31 cellular contexts compared by ENCODE assay signal in the genomic region with DNA sequence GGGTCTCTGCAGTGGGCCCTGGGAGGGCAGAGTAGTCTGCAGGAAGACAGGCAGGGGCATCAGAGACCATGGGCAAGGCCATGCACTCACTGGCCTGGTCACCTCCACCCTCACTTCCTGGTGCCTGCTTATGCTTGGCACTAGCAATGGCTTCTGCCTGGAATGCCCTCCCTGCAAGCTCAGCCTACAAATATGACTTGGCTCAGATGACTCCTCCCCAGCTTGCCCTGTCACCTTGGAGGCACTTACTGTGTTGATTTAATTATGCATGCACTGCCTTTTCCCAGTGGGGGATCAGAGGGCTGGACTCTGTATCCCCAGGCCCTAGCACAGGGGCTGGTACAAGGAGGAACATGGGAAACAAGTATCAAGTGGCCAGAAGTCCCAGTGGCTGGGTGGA. TPM values are rescaled to one million over a fixed set of nuclear protein-coding genes. Genes with fewer than 3 reads are reported as not detected.
DNase-seq lines count a peak whose midpoint lies in the region; ATAC-seq, FAIRE-seq and TF ChIP-seq lines count a peak whose summit lies in the region.
"Had no signal": no experiment of that assay in that cellular context is flagged by ENCODE, and none has a peak within 500 bp of the region (broad histone marks: within the 10 kb centered on the region; RNA-seq: fewer than 3 reads in every experiment).

No MANE protein-coding gene starts in this region.

- no peak overlapping the region for H3K4me3 Mint-ChIP-seq in activated T-helper 2 cell treated with anti-CD3 and anti-CD28 coated beads, Interferon-gamma antibody, Interleukin-2, Interleukin-4, amounts not matched to agents 10 μg/mL and 5 μg/mL and 100 μg/mL, durations not matched to agents 14 hours and 24 hours and 36 hours (ENCODE audit: low read depth)
- H3K4me3 Mint-ChIP-seq: activated naive CD4-positive, alpha-beta T cell treated with anti-CD3 and anti-CD28 coated beads, Interleukin-2, amount 10 ng/mL, durations not matched to agents 7 days and 5 days; activated T-cell treated with anti-CD3 and anti-CD28 coated beads, Interleukin-2, amount 50 U/mL, for 72 hours; CD4-positive, alpha-beta memory T cell; IgD-negative memory B cell; naive thymus-derived CD4-positive, alpha-beta T cell had no signal

- H3K36me3 ChIP-seq in MG63, result no peaks in the 10 kb centered on the region
- H3K36me3 ChIP-seq in pancreas, result no peaks in the 10 kb centered on the region
- H3K36me3 ChIP-seq: upper lobe of right lung had no signal

- H3K9me3 Mint-ChIP-seq in activated T-helper 2 cell treated with anti-CD3 and anti-CD28 coated beads, Interferon-gamma antibody, Interleukin-2, Interleukin-4, amounts not matched to agents 10 μg/mL and 5 μg/mL and 100 μg/mL, durations not matched to agents 14 hours and 24 hours and 36 hours, result no peaks in the 10 kb centered on the region
- H3K9me3 Mint-ChIP-seq: activated naive CD4-positive, alpha-beta T cell treated with anti-CD3 and anti-CD28 coated beads, Interleukin-2, amount 10 ng/mL, durations not matched to agents 7 days and 5 days; activated T-cell treated with anti-CD3 and anti-CD28 coated beads, Interleukin-2, amount 50 U/mL, for 72 hours; CD4-positive, alpha-beta memory T cell; IgD-negative memory B cell; naive thymus-derived CD4-positive, alpha-beta T cell had no signal

- ATAC-seq in esophagus mucosa, result peak; percentile 45
- peak; percentile 21 to 75 (median 36) for ATAC-seq in pancreas
- no peak for ATAC-seq in GM18858 (IDR thresholded peaks at IDR 0.05; ENCODE audit: unreplicated experiment)
- ATAC-seq: activated T-cell treated with anti-CD3 and anti-CD28 coated beads, Interleukin-2, amount 50 U/mL, for 72 hours; GM12878; naive thymus-derived CD4-positive, alpha-beta T cell; SK-N-SH treated with all-trans-retinoic acid at 6 μM for 48 hours; upper lobe of right lung had no signal

- H3K27ac Mint-ChIP-seq in activated T-helper 2 cell treated with anti-CD3 and anti-CD28 coated beads, Interferon-gamma antibody, Interleukin-2, Interleukin-4, amounts not matched to agents 10 μg/mL and 5 μg/mL and 100 μg/mL, durations not matched to agents 14 hours and 24 hours and 36 hours, result no peak overlapping the region
- H3K27ac Mint-ChIP-seq: activated naive CD4-positive, alpha-beta T cell treated with anti-CD3 and anti-CD28 coated beads, Interleukin-2, amount 10 ng/mL, durations not matched to agents 7 days and 5 days; activated T-cell treated with anti-CD3 and anti-CD28 coated beads, Interleukin-2, amount 50 U/mL, for 72 hours; IgD-negative memory B cell had no signal

- no peak for TF ChIP-seq CTCF in pancreas (IDR thresholded peaks at IDR 0.05)

- DNase-seq in NCI-H2196 (lab: John Stamatoyannopoulos, UW; ENCODE audit: unreplicated experiment) (peak; percentile 7), NCI-H2196 treated with DMSO at 0.1 percent for 48 hours (lab: John Stamatoyannopoulos, UW; ENCODE audit: unreplicated experiment) (no peak), MG63 (peak; percentile 49), pancreas (no peak), SHP77 treated with DMSO at 0.1 percent for 48 hours (lab: John Stamatoyannopoulos, UW) (no peak)
- DNase-seq in activated T-helper 2 cell treated with anti-CD3 and anti-CD28 coated beads, Interferon-gamma antibody, Interleukin-2, Interleukin-4, amounts not matched to agents 10 μg/mL and 5 μg/mL and 100 μg/mL, durations not matched to agents 14 hours and 24 hours and 36 hours (ENCODE audit: low spot score), result no peak
- DNase-seq: 8988T; activated CD4-positive, alpha-beta T cell treated with anti-CD3 and anti-CD28 coated beads for 48 hours; activated naive CD4-positive, alpha-beta T cell treated with anti-CD3 and anti-CD28 coated beads, Interleukin-2, amount 10 ng/mL, durations not matched to agents 7 days and 5 days; activated T-cell treated with anti-CD3 and anti-CD28 coated beads, Interleukin-2, amount 50 U/mL, for 72 hours; amygdala; CD4-positive, alpha-beta memory T cell; dermis blood vessel endothelial cell; DMS153; glutamatergic neuron; H7; left cardiac atrium; naive thymus-derived CD4-positive, alpha-beta T cell; NCI-H1417; NCI-H2081; occipital lobe; retina; T-helper 2 cell; upper lobe of right lung had no signal

- H3K36me3 Mint-ChIP-seq in activated T-helper 2 cell treated with anti-CD3 and anti-CD28 coated beads, Interferon-gamma antibody, Interleukin-2, Interleukin-4, amounts not matched to agents 10 μg/mL and 5 μg/mL and 100 μg/mL, durations not matched to agents 14 hours and 24 hours and 36 hours (ENCODE audit: low read depth), result peaks cover 21% of the 10 kb centered on the region
- H3K36me3 Mint-ChIP-seq: IgD-negative memory B cell had no signal

- intact Hi-C loops in pancreas (cut with DNase I), result loop anchor here in 1 of 3 donors (10.0 kb wide), 1 partner anchor 215 kb away; the partner anchor contains the start of genes RASSF1 and ZMYND10
- intact Hi-C loops in activated T-helper 2 cell treated with anti-CD3 and anti-CD28 coated beads, Interferon-gamma antibody, Interleukin-2, Interleukin-4, amounts not matched to agents 10 μg/mL and 5 μg/mL and 100 μg/mL, durations not matched to agents 14 hours and 24 hours and 36 hours (cut with micrococcal nuclease), result no loop called here

- H3K9me3 ChIP-seq in MG63 (no peaks in the 10 kb centered on the region), pancreas (no peaks in the 10 kb centered on the region)
- H3K9me3 ChIP-seq: upper lobe of right lung had no signal

- no peaks in the 10 kb centered on the region for H3K4me1 ChIP-seq in pancreas
- H3K4me1 ChIP-seq: upper lobe of right lung had no signal

- H3K27me3 Mint-ChIP-seq in activated T-helper 2 cell treated with anti-CD3 and anti-CD28 coated beads, Interferon-gamma antibody, Interleukin-2, Interleukin-4, amounts not matched to agents 10 μg/mL and 5 μg/mL and 100 μg/mL, durations not matched to agents 14 hours and 24 hours and 36 hours (ENCODE audit: low read depth), result no peaks in the 10 kb centered on the region
- H3K27me3 Mint-ChIP-seq: CD4-positive, alpha-beta memory T cell; IgD-negative memory B cell; naive thymus-derived CD4-positive, alpha-beta T cell had no signal

- H3K4me1 Mint-ChIP-seq in activated T-helper 2 cell treated with anti-CD3 and anti-CD28 coated beads, Interferon-gamma antibody, Interleukin-2, Interleukin-4, amounts not matched to agents 10 μg/mL and 5 μg/mL and 100 μg/mL, durations not matched to agents 14 hours and 24 hours and 36 hours (ENCODE audit: low read depth), result peaks cover 13% of the 10 kb centered on the region

- no peaks in the 10 kb centered on the region for H3K27me3 ChIP-seq in MG63
- no peaks in the 10 kb centered on the region for H3K27me3 ChIP-seq in pancreas
- H3K27me3 ChIP-seq: upper lobe of right lung had no signal

- H3K4me3 ChIP-seq in MG63, result no peak overlapping the region
- no peak overlapping the region for H3K4me3 ChIP-seq in pancreas
- H3K4me3 ChIP-seq: GM12878, upper lobe of right lung had no signal

- no peak overlapping the region for H3K27ac ChIP-seq in pancreas
- H3K27ac ChIP-seq: upper lobe of right lung had no signal

- FAIRE-seq in pancreas (lab: Jason Lieb, UNC), result no peak
- FAIRE-seq: GM12878, RCC 7860 had no signal

RNA-seq across cellular contexts. Expression of gene C3orf18, which starts 7.8 kb away (rescaled TPM):
- total RNA-seq in MG63 (2014; rRNA removed; shearing (Covaris generic); ENCODE audit: low replicate concordance), result 5.0 and 20.1 TPM in 2 replicates
- total RNA-seq in esophagus mucosa, result 0.68 TPM
- 1 to 10 TPM; 3.2 to 5.6 (median 4.5) TPM for total RNA-seq in pancreas
- polyA plus RNA-seq in pancreas, result 1 to 10 TPM; 5.3 to 8.9 TPM
- total RNA-seq in activated T-helper 2 cell treated with anti-CD3 and anti-CD28 coated beads, Interferon-gamma antibody, Interleukin-2, Interleukin-4, amounts not matched to agents 10 μg/mL and 5 μg/mL and 100 μg/mL, durations not matched to agents 14 hours and 24 hours and 36 hours, result 35.2 and 37.2 TPM in 2 replicates

RNA-seq across cellular contexts. Expression of gene HEMK1, which starts 9.6 kb away (rescaled TPM):
- total RNA-seq in MG63 (2014; rRNA removed; shearing (Covaris generic); ENCODE audit: low replicate concordance), result 4.3 and 23.3 TPM in 2 replicates
- total RNA-seq in esophagus mucosa (11.0 TPM), pancreas (10 to 100 TPM in 5 of 6 donors, 1 to 10 TPM in 1; 9.6 to 20.2 (median 11.8) TPM)
- polyA plus RNA-seq in pancreas, result 10 to 100 TPM; 20.4 to 21.8 TPM
- 61.7 and 68.7 TPM in 2 replicates for total RNA-seq in activated T-helper 2 cell treated with anti-CD3 and anti-CD28 coated beads, Interferon-gamma antibody, Interleukin-2, Interleukin-4, amounts not matched to agents 10 μg/mL and 5 μg/mL and 100 μg/mL, durations not matched to agents 14 hours and 24 hours and 36 hours

RNA-seq across cellular contexts. Expression of gene CISH, which starts 51.9 kb away (rescaled TPM):
- 0.20 TPM in 1 of 2 replicates, not detected in the other for total RNA-seq in MG63 (2014; rRNA removed; shearing (Covaris generic); ENCODE audit: low replicate concordance)
- total RNA-seq in esophagus mucosa, result 4.8 TPM
- total RNA-seq in pancreas, result 10 to 100 TPM in 3 of 6 donors, 1 to 10 TPM in 3; 6.2 to 21.0 (median 9.5) TPM
- 10 to 100 TPM; 11.3 to 21.5 TPM for polyA plus RNA-seq in pancreas
- 351 and 355 TPM in 2 replicates for total RNA-seq in activated T-helper 2 cell treated with anti-CD3 and anti-CD28 coated beads, Interferon-gamma antibody, Interleukin-2, Interleukin-4, amounts not matched to agents 10 μg/mL and 5 μg/mL and 100 μg/mL, durations not matched to agents 14 hours and 24 hours and 36 hours

RNA-seq across cellular contexts. Expression of gene CACNA2D2, which starts 56.3 kb away (rescaled TPM):
- not detected in 2 replicates for total RNA-seq in MG63 (2014; rRNA removed; shearing (Covaris generic); ENCODE audit: low replicate concordance)
- total RNA-seq in esophagus mucosa, result 0.08 TPM
- 1 to 10 TPM; 1.1 to 4.6 (median 2.2) TPM for total RNA-seq in pancreas
- polyA plus RNA-seq in pancreas, result 10 to 100 TPM in 1 of 2 donors, 1 to 10 TPM in 1; 5.7 to 19.5 TPM
- total RNA-seq in activated T-helper 2 cell treated with anti-CD3 and anti-CD28 coated beads, Interferon-gamma antibody, Interleukin-2, Interleukin-4, amounts not matched to agents 10 μg/mL and 5 μg/mL and 100 μg/mL, durations not matched to agents 14 hours and 24 hours and 36 hours, result 0.46 and 0.59 TPM in 2 replicates
- total RNA-seq: dermis blood vessel endothelial cell, MCF 10A had no signal

RNA-seq across cellular contexts. Expression of gene MAPKAPK3, which starts 57.2 kb away (rescaled TPM):
- total RNA-seq in MG63 (2014; rRNA removed; shearing (Covaris generic); ENCODE audit: low replicate concordance), result 23.7 and 33.4 TPM in 2 replicates
- total RNA-seq in esophagus mucosa (50.5 TPM), pancreas (10 to 100 TPM; 21.9 to 30.6 (median 24.6) TPM)
- polyA plus RNA-seq in pancreas, result 10 to 100 TPM; 15.8 to 17.0 TPM
- 178 and 190 TPM in 2 replicates for total RNA-seq in activated T-helper 2 cell treated with anti-CD3 and anti-CD28 coated beads, Interferon-gamma antibody, Interleukin-2, Interleukin-4, amounts not matched to agents 10 μg/mL and 5 μg/mL and 100 μg/mL, durations not matched to agents 14 hours and 24 hours and 36 hours

Comparison
In these comparisons a context has a peak if more than half of its experiments do, and no peak if none do; other contexts are left out.
1. DNase-seq: peak in NCI-H2196 (single experiment) and MG63 (single experiment); none in NCI-H2196 treated with DMSO at 0.1 percent for 48 hours (single experiment), pancreas (0 of 6), SHP77 treated with DMSO at 0.1 percent for 48 hours (single experiment) and activated T-helper 2 cell treated with anti-CD3 and anti-CD28 coated beads, Interferon-gamma antibody, Interleukin-2, Interleukin-4, amounts not matched to agents 10 μg/mL and 5 μg/mL and 100 μg/mL, durations not matched to agents 14 hours and 24 hours and 36 hours (single experiment).
2. RNA of gene CISH, which starts 51.9 kb away (total RNA-seq): 351 to 355 TPM in activated T-helper 2 cell treated with anti-CD3 and anti-CD28 coated beads, Interferon-gamma antibody, Interleukin-2, Interleukin-4, amounts not matched to agents 10 μg/mL and 5 μg/mL and 100 μg/mL, durations not matched to agents 14 hours and 24 hours and 36 hours; 6.2 to 21.0 TPM in pancreas, 4.8 TPM in esophagus mucosa (single experiment) and 0.20 TPM in MG63; every median in the first group is over 10 times any median in the second.